ENCODE assay signal across 19 cellular contexts in genomic region chr7:7682856-7683255, GRCh38. TPM values are rescaled to one million over a fixed set of nuclear protein-coding genes. Genes with fewer than 3 reads are reported as not detected.
DNase-seq lines count a peak whose midpoint lies in the region; ATAC-seq and TF ChIP-seq lines count a peak whose summit lies in the region.
"Had no signal": no experiment of that assay in that cellular context is flagged by ENCODE, and none has a peak within 500 bp of the region (broad histone marks: within the 10 kb centered on the region; RNA-seq: fewer than 3 reads in every experiment).

No MANE protein-coding gene starts in this region.

- in situ Hi-C loops in ACHN (cut with HindIII; ENCODE audit: low pct_ligation_motif_present, low pct_unique_long_range_greater_than_20kb, low sequenced_read_pairs), result no loop called here

- peak overlapping the region; percentile 1 for H3K9ac ChIP-seq in mucosa of stomach (ENCODE audit: low read length)

- no peak for DNase-seq in left ventricle myocardium superior
- DNase-seq in right atrium auricular region (ENCODE audit: low spot score), result no peak
- no peak for DNase-seq in SK-N-DZ (ENCODE audit: low spot score)
- no peak for DNase-seq in ACHN
- no peak for DNase-seq in spleen
- DNase-seq: activated CD4-positive, alpha-beta T cell treated with anti-CD3 and anti-CD28 coated beads, Interleukin-2, amount 50 U/mL, for 4 hours; activated naive CD4-positive, alpha-beta T cell treated with anti-CD3 and anti-CD28 coated beads, Interleukin-2, amount 10 ng/mL, durations not matched to agents 7 days and 5 days; HCEC 1CT; KBM-7; NCI-H1105 treated with DMSO at 0.1 percent for 48 hours; NCI-H2171 treated with DMSO at 0.1 percent for 48 hours; NCI-H82; RPMI8226 had no signal

- H3K36me3 ChIP-seq in right atrium auricular region (no peaks in the 10 kb centered on the region), mucosa of stomach (ENCODE audit: control insufficient read depth, insufficient read depth, low read length) (no peaks in the 10 kb centered on the region), spleen (peaks cover 0 to 3% (median 0%) of the 10 kb centered on the region in 6 donors)
- H3K36me3 ChIP-seq: gastroesophageal sphincter had no signal

- 62 to 84% (median 67%) methylated on average over 5 of the region's 5 CpGs for WGBS in spleen, 5 donors

- H3K4me3 ChIP-seq in right atrium auricular region, result no peak overlapping the region
- no peak overlapping the region for H3K4me3 ChIP-seq in mucosa of stomach (ENCODE audit: low read length)
- H3K4me3 ChIP-seq in spleen, result no peak overlapping the region
- H3K4me3 ChIP-seq: gastroesophageal sphincter, lung had no signal

- H3K4me1 ChIP-seq in right atrium auricular region (peaks cover 0 to 35% of the 10 kb centered on the region in 2 donors), mucosa of stomach (ENCODE audit: control insufficient read depth, insufficient read depth, low read length) (peaks cover 8% of the 10 kb centered on the region), spleen (peaks cover 14 to 43% (median 32%) of the 10 kb centered on the region in 6 donors)

- no peaks in the 10 kb centered on the region for H3K9me3 ChIP-seq in right atrium auricular region
- H3K9me3 ChIP-seq in mucosa of stomach (ENCODE audit: control insufficient read depth, low read length), result no peaks in the 10 kb centered on the region
- H3K9me3 ChIP-seq in spleen, result peaks cover 0 to 3% (median 2%) of the 10 kb centered on the region in 8 donors
- H3K9me3 ChIP-seq: gastroesophageal sphincter had no signal

- peak; percentile 18 for ATAC-seq in left ventricle myocardium superior
- no peak for ATAC-seq in GM21528 (IDR thresholded peaks at IDR 0.05; ENCODE audit: low FRiP score, unreplicated experiment)
- ATAC-seq: gastroesophageal sphincter; stimulated activated effector memory CD8-positive, alpha-beta T cell treated with anti-CD3 and anti-CD28 coated beads, Interleukin-12 subunit alpha, Interleukin-12 subunit beta, amount 100 ng/mL, for 72 hours had no signal

- intact Hi-C loops in left ventricle myocardium superior (cut with micrococcal nuclease) (loop anchor here (5.0 kb wide), 1 partner anchor 79 kb away; no protein-coding TSS in a partner anchor), spleen (cut with DNase I; ENCODE audit: low total_unique reads) (loop anchor here (10.0 kb wide), 1 partner anchor 532 kb away; no protein-coding TSS in a partner anchor)

- H3K27me3 ChIP-seq in right atrium auricular region, result no peaks in the 10 kb centered on the region
- no peaks in the 10 kb centered on the region for H3K27me3 ChIP-seq in mucosa of stomach (ENCODE audit: control insufficient read depth, insufficient read depth, low read length)
- H3K27me3 ChIP-seq in spleen (replicated peaks in 1 of 7), result no peaks in the 10 kb centered on the region
- H3K27me3 ChIP-seq: gastroesophageal sphincter had no signal

- no peak for TF ChIP-seq CTCF in right atrium auricular region (IDR thresholded peaks at IDR 0.05)
- no peak for TF ChIP-seq CTCF in VCaP (conservative IDR thresholded peaks at IDR 0.05)
- no peak for TF ChIP-seq CTCF in spleen (IDR thresholded peaks at IDR 0.05 in 8 of 11, conservative IDR thresholded peaks at IDR 0.05 in 3 of 11)

- no peak for TF ChIP-seq POLR2A in spleen (IDR thresholded peaks at IDR 0.05)

- no peak overlapping the region for H3K27ac ChIP-seq in right atrium auricular region
- H3K27ac ChIP-seq in VCaP, result peak overlapping the region; percentile 88
- H3K27ac ChIP-seq in spleen, result peak overlapping the region in 1 of 8 donors; percentile 8
- H3K27ac ChIP-seq: gastroesophageal sphincter had no signal

RNA-seq across cellular contexts. Expression of gene RPA3, which starts 35.6 kb away (rescaled TPM):
- total RNA-seq in left ventricle myocardium superior (25.2 TPM), right atrium auricular region (10 to 100 TPM; 15.6 to 18.0 TPM), spleen (10 to 100 TPM; 18.0 to 32.1 (median 25.4) TPM)
- polyA plus RNA-seq in SK-N-DZ (2014; cell fraction: cytosol; rRNA removed), result 119 and 137 TPM in 2 replicates
- polyA plus RNA-seq in SK-N-DZ (2014; cell fraction: nucleus; rRNA removed), result 111 and 157 TPM in 2 replicates
- polyA plus RNA-seq in spleen, result 10 to 100 TPM; 28.3 to 41.8 (median 41.0) TPM

RNA-seq across cellular contexts. Expression of gene UMAD1, which starts 42.3 kb away (rescaled TPM):
- total RNA-seq in left ventricle myocardium superior (14.4 TPM), right atrium auricular region (10 to 100 TPM in 1 of 2 donors, 1 to 10 TPM in 1; 9.2 to 17.7 TPM), spleen (10 to 100 TPM; 13.2 to 21.2 (median 16.9) TPM)
- polyA plus RNA-seq in SK-N-DZ (2014; cell fraction: cytosol; rRNA removed), result 30.3 and 35.6 TPM in 2 replicates
- 7.3 and 14.8 TPM in 2 replicates for polyA plus RNA-seq in SK-N-DZ (2014; cell fraction: nucleus; rRNA removed)
- polyA plus RNA-seq in spleen, result 1 to 10 TPM; 7.6 to 9.3 (median 8.8) TPM
